In the genomic region with DNA sequence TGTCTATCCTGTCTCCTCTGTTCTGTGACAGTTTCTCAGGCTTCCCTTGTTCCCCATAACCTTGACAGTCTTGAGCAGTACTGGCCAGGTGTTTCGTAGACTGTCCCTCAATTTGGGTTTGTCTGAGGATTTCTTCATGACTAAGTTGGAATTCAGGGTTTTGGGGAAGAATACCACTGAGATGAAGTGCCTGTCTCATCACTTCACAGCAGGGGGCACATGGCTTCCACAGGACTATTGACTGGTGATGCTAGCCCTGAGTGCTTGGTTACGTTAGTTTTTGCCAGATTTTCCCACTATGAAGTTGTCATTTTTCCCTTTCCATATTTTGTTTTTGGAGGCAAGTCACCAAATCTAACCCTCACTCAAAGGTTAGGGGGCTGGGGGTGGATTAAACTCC, we compare ENCODE assay signal across 13 cellular contexts. TPM values are rescaled to one million over a fixed set of nuclear protein-coding genes. Genes with fewer than 3 reads are reported as not detected.
DNase-seq lines count a peak whose midpoint lies in the region; ATAC-seq and TF ChIP-seq lines count a peak whose summit lies in the region.
"Had no signal": no experiment of that assay in that cellular context is flagged by ENCODE, and none has a peak within 500 bp of the region (broad histone marks: within the 10 kb centered on the region; RNA-seq: fewer than 3 reads in every experiment).

No MANE protein-coding gene starts in this region.

- no peaks in the 10 kb centered on the region for H3K27me3 ChIP-seq in tibial nerve

- H3K4me3 ChIP-seq in choroid plexus epithelial cell (ENCODE audit: low read depth, low read length): no peak overlapping the region
- H3K4me3 ChIP-seq in tibial nerve: no peak overlapping the region

- 0 out of 2 replicates have a peak, but pooled peaks have one; percentile 14 for TF ChIP-seq CTCF in LNCAP (IDR thresholded peaks at IDR 0.05)
- no peak for TF ChIP-seq CTCF in choroid plexus epithelial cell (conservative IDR thresholded peaks at IDR 0.05; ENCODE audit: low read depth, low read length)
- TF ChIP-seq CTCF in tibial nerve (IDR thresholded peaks at IDR 0.05): peak in 2 of 5 experiments; percentile 12

- no peak overlapping the region for H3K27ac ChIP-seq in tibial nerve
- H3K27ac ChIP-seq: 22Rv1 had no signal

- no peak for TF ChIP-seq POLR2A in tibial nerve (IDR thresholded peaks at IDR 0.05)

- peaks cover 0 to 8% (median 0%) of the 10 kb centered on the region in 3 donors for H3K36me3 ChIP-seq in tibial nerve

- WGBS in tibial nerve, 2 donors: 56% methylated on average over 2 of the region's 2 CpGs

- no peaks in the 10 kb centered on the region for H3K4me1 ChIP-seq in tibial nerve

- H3K9me3 ChIP-seq in tibial nerve: no peaks in the 10 kb centered on the region

- DNase-seq in DMS 273 (lab: John Stamatoyannopoulos, UW; ENCODE audit: unreplicated experiment) (peak; percentile 20), DMS 273 treated with DMSO at 0.1 percent for 48 hours (lab: John Stamatoyannopoulos, UW) (no peak), choroid plexus epithelial cell (ENCODE audit: low read depth) (peak; percentile 19), myocyte (ENCODE audit: low read depth) (peak; percentile 57), tibial nerve (ENCODE audit: low spot score in 2 of 2) (no peak), HuH-7 (ENCODE audit: low spot score) (no peak)
- DNase-seq: activated CD4-positive, alpha-beta T cell treated with anti-CD3 and anti-CD28 coated beads, Interleukin-2, amount 10 ng/mL, durations not matched to agents 24 days and 14 days; activated naive CD4-positive, alpha-beta T cell treated with anti-CD3 and anti-CD28 coated beads, Interleukin-2, amount 10 ng/mL, durations not matched to agents 7 days and 5 days; natural killer cell; NCI-H526 treated with DMSO at 0.1 percent for 48 hours had no signal

- ATAC-seq in HG02610 (IDR thresholded peaks at IDR 0.05; ENCODE audit: unreplicated experiment): no peak
- ATAC-seq: natural killer cell had no signal

- no peak for TF ChIP-seq EP300 in tibial nerve (IDR thresholded peaks at IDR 0.05)

RNA-seq across cellular contexts. Expression of a gene that starts 45.7 kb away (rescaled TPM):
- not detected in 2 replicates for total RNA-seq in myocyte
- not detected for polyA plus RNA-seq in myocyte (2012)
- under 1 TPM in 2 of 4 donors, not detected in 2; 0.30 to 0.44 TPM for total RNA-seq in tibial nerve
- total RNA-seq: activated CD4-positive, alpha-beta T cell treated with anti-CD3 and anti-CD28 coated beads, Interleukin-2, amount 10 ng/mL, durations not matched to agents 24 days and 14 days had no signal

RNA-seq across cellular contexts. Expression of a gene that starts 53.7 kb away (rescaled TPM):
- total RNA-seq in myocyte (2.9 and 4.6 TPM in 2 replicates), tibial nerve (1 to 10 TPM; 3.0 to 9.0 (median 5.5) TPM)
- polyA plus RNA-seq in myocyte (2012): 2.7 TPM

RNA-seq across cellular contexts. Expression of a gene that starts 54.1 kb away (rescaled TPM):
- 246 and 250 TPM in 2 replicates for total RNA-seq in myocyte
- 272 TPM for polyA plus RNA-seq in myocyte (2012)
- total RNA-seq in tibial nerve: 100 to 1,000 TPM; 145 to 304 (median 189) TPM

Comparison
In these comparisons a context has a peak if more than half of its experiments do, and no peak if none do; other contexts are left out.
1. DNase-seq: peak in DMS 273 (single experiment), choroid plexus epithelial cell (single experiment) and myocyte (single experiment); none in DMS 273 treated with DMSO at 0.1 percent for 48 hours (single experiment), tibial nerve (0 of 2) and HuH-7 (single experiment).